In genomic region chr16:55622930-55623561, GRCh38 we compare ENCODE assay signal across 12 cellular contexts. TPM values are rescaled to one million over a fixed set of nuclear protein-coding genes. Genes with fewer than 3 reads are reported as not detected.
DNase-seq lines count a peak whose midpoint lies in the region; ATAC-seq and TF ChIP-seq lines count a peak whose summit lies in the region.
"Had no signal": no experiment of that assay in that cellular context is flagged by ENCODE, and none has a peak within 500 bp of the region (broad histone marks: within the 10 kb centered on the region; RNA-seq: fewer than 3 reads in every experiment).

No MANE protein-coding gene starts in this region.

- no peaks in the 10 kb centered on the region for H3K27me3 ChIP-seq in BJ (ENCODE audit: control insufficient read depth, insufficient read depth, low read length)
- H3K27me3 ChIP-seq in kidney epithelial cell (ENCODE audit: control insufficient read depth, insufficient read depth, low read length): no peaks in the 10 kb centered on the region

- POLR2A ChIA-PET in BJ (lab: Charles Lee): no interaction called here

- TF ChIP-seq CTCF in BJ (IDR thresholded peaks at IDR 0.05; ENCODE audit: insufficient read depth, low read depth, low read length): peak; percentile 25
- peak; percentile 31 for TF ChIP-seq CTCF in HFF-Myc (IDR thresholded peaks at IDR 0.05; ENCODE audit: low read depth, low read length, missing control alignments)
- TF ChIP-seq CTCF in VCaP (conservative IDR thresholded peaks at IDR 0.05): peak; percentile 37
- TF ChIP-seq CTCF in kidney epithelial cell (IDR thresholded peaks at IDR 0.05; ENCODE audit: insufficient read depth, low read length, poor library complexity, severe bottlenecking): peak; percentile 34

- no peak for DNase-seq in BJ (ENCODE audit: low read depth)
- DNase-seq in HFF-Myc (ENCODE audit: extremely low read depth, low read depth): peak; percentile 25
- DNase-seq in kidney epithelial cell (ENCODE audit: low read depth): no peak
- no peak for DNase-seq in stimulated activated CD4-positive, alpha-beta T cell treated with anti-CD3 and anti-CD28 coated beads, Interleukin-2, amount 100 ng/mL, for 48 hours
- no peak for DNase-seq in mesenteric fat pad (ENCODE audit: low spot score)
- DNase-seq: activated naive CD4-positive, alpha-beta T cell treated with anti-CD3 and anti-CD28 coated beads, Interleukin-2, amount 10 ng/mL, durations not matched to agents 7 days and 5 days; EL; NCI-H187 treated with DMSO at 0.1 percent for 48 hours had no signal

- H3K4me3 ChIP-seq in BJ (ENCODE audit: low read depth, low read length): no peak overlapping the region
- H3K4me3 ChIP-seq in HFF-Myc (replicated peaks; ENCODE audit: low read depth, low read length): no peak overlapping the region
- no peak overlapping the region for H3K4me3 ChIP-seq in kidney epithelial cell (ENCODE audit: low read depth, low read length)

- no peak overlapping the region for H3K27ac ChIP-seq in VCaP
- H3K27ac ChIP-seq: epithelial cell of prostate had no signal

- CTCF ChIA-PET in BJ (lab: Yijun Ruan, JAX): interaction anchor here (1.2 kb wide), 1 partner anchor 79 kb away, joined by 4 read pairs; no protein-coding TSS in a partner anchor

- ATAC-seq in GM18511 (IDR thresholded peaks at IDR 0.05; ENCODE audit: unreplicated experiment) (no peak), GM21717 (IDR thresholded peaks at IDR 0.05; ENCODE audit: unreplicated experiment) (no peak)

- no peaks in the 10 kb centered on the region for H3K36me3 ChIP-seq in BJ (ENCODE audit: control insufficient read depth, insufficient read depth, low read length)
- H3K36me3 ChIP-seq in kidney epithelial cell (ENCODE audit: control insufficient read depth, insufficient read depth, low read length): no peaks in the 10 kb centered on the region

RNA-seq across cellular contexts. Expression of gene SLC6A2, which starts 32.7 kb away (rescaled TPM):
- polyA plus RNA-seq in BJ (2011; rRNA removed): not detected in 2 replicates
- not detected in 2 replicates for polyA minus RNA-seq in BJ (2011; rRNA and poly(A)+ RNA removed)
- not detected in 2 replicates for total RNA-seq in kidney epithelial cell
- total RNA-seq in mesenteric fat pad: 0.64 TPM

RNA-seq across cellular contexts. Expression of gene CAPNS2, which starts 56.6 kb away (rescaled TPM):
- 0.12 TPM in 1 of 2 replicates, not detected in the other for polyA plus RNA-seq in BJ (2011; rRNA removed)
- polyA minus RNA-seq in BJ (2011; rRNA and poly(A)+ RNA removed): 0.66 and 0.67 TPM in 2 replicates
- total RNA-seq in kidney epithelial cell (not detected in 2 replicates), mesenteric fat pad (0.55 TPM)
